12 cellular contexts compared by ENCODE assay signal in the genomic region with DNA sequence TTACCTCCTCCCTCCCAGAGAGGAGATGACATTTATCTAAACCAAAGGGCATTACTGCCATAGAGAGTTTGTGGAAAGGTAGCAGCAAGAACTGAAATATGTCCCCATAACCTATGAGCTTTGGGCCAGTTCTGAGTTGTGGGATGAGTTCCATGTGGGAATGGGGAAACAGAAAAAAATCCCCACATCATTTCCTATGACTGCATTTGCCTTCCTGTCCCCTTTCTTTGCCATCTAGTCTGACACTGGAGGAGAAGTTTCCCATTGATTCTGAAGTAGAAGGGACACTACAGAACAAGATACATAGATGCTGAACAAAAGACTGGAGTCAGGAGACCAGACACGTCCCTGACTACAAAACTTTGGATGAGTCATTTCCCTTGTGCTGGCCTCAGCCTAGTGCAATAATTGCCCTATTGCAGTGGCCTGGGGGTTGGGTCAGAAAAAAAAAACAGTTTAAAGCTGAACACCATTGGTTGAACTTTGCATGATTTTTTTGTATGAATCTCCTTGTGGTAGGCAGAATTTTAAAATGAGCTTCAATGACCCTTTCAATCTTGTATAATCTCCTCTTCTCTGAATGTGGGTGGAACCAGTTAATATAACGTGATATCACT. TPM values are rescaled to one million over a fixed set of nuclear protein-coding genes. Genes with fewer than 3 reads are reported as not detected.
DNase-seq lines count a peak whose midpoint lies in the region; ATAC-seq and TF ChIP-seq lines count a peak whose summit lies in the region.
"Had no signal": no experiment of that assay in that cellular context is flagged by ENCODE, and none has a peak within 500 bp of the region (broad histone marks: within the 10 kb centered on the region; RNA-seq: fewer than 3 reads in every experiment).

No MANE protein-coding gene starts in this region.

- H3K4me1 Mint-ChIP-seq in glutamatergic neuron (ENCODE audit: low read depth, unreplicated experiment) = no peaks in the 10 kb centered on the region

- ATAC-seq in HG02759 (IDR thresholded peaks at IDR 0.05; ENCODE audit: unreplicated experiment) = no peak
- ATAC-seq: effector memory CD8-positive, alpha-beta T cell had no signal

- H3K27ac ChIP-seq in BLaER1 treated with 17β-estradiol and CSF1 and Interleukin-3, amounts not matched to agents 10 nM and 100 nM = peak overlapping the region in 5 of 11 experiments; percentile 47 to 76 (median 63); a peak in 9 of 22 replicates
- H3K27ac ChIP-seq: left ventricle myocardium inferior had no signal

- H3K36me3 ChIP-seq in BLaER1 treated with 17β-estradiol and CSF1 and Interleukin-3, amounts not matched to agents 10 nM and 100 nM = no peaks in the 10 kb centered on the region
- H3K36me3 ChIP-seq: left ventricle myocardium inferior had no signal

- peaks cover 0 to 58% (median 6%) of the 10 kb centered on the region in 10 experiments; a peak in 9 of 20 replicates for H3K4me1 ChIP-seq in BLaER1 treated with 17β-estradiol and CSF1 and Interleukin-3, amounts not matched to agents 10 nM and 100 nM
- H3K4me1 ChIP-seq: left ventricle myocardium inferior had no signal

- H3K9ac ChIP-seq in BLaER1 treated with 17β-estradiol and CSF1 and Interleukin-3, amounts not matched to agents 10 nM and 100 nM = peak overlapping the region in 2 of 11 experiments; percentile 21 to 44; a peak in 3 of 22 replicates

- TF ChIP-seq CTCF in glutamatergic neuron (IDR thresholded peaks at IDR 0.05; ENCODE audit: partially characterized antibody, unreplicated experiment) = no peak

- H3K27me3 ChIP-seq in BLaER1 treated with 17β-estradiol and CSF1 and Interleukin-3, amounts not matched to agents 10 nM and 100 nM = peaks cover 0 to 26% (median 0%) of the 10 kb centered on the region in 11 experiments; a peak in 5 of 22 replicates

- no peak overlapping the region for H3K27ac Mint-ChIP-seq in glutamatergic neuron (ENCODE audit: unreplicated experiment)
- H3K27ac Mint-ChIP-seq: effector memory CD8-positive, alpha-beta T cell had no signal

- H3K36me3 Mint-ChIP-seq in glutamatergic neuron (ENCODE audit: unreplicated experiment) = no peaks in the 10 kb centered on the region

- H3K4me3 ChIP-seq in BLaER1 treated with 17β-estradiol and CSF1 and Interleukin-3, amounts not matched to agents 10 nM and 100 nM = no peak overlapping the region
- H3K4me3 ChIP-seq: left ventricle myocardium inferior had no signal

- DNase-seq in Kasumi-1 (lab: John Stamatoyannopoulos, UW) (peak; percentile 13 to 17), astrocyte of the hippocampus (ENCODE audit: low read depth, low spot score) (peak; percentile 43), lung microvascular endothelial cell (ENCODE audit: low read depth in 2 of 2) (peak; percentile 74 to 87), glutamatergic neuron (no peak), D341Med (ENCODE audit: low spot score) (no peak)
- no peak for DNase-seq in activated CD8-positive, alpha-beta memory T cell treated with anti-CD3 and anti-CD28 coated beads, Interleukin-2, amount 50 U/mL, for 4 hours
- DNase-seq: effector memory CD8-positive, alpha-beta T cell; left ventricle myocardium inferior; NCI-H2081 had no signal

- H3K4me3 Mint-ChIP-seq in glutamatergic neuron (ENCODE audit: unreplicated experiment) = no peak overlapping the region
- H3K4me3 Mint-ChIP-seq: effector memory CD8-positive, alpha-beta T cell; stimulated activated naive CD8-positive, alpha-beta T cell treated with anti-CD3 and anti-CD28 coated beads, Interleukin-15, Interleukin-2, amounts not matched to agents 100 ng/mL and 50 ng/mL, for 24 hours had no signal

- H3K27me3 Mint-ChIP-seq in glutamatergic neuron (ENCODE audit: unreplicated experiment) = peaks cover 1% of the 10 kb centered on the region
- H3K27me3 Mint-ChIP-seq: stimulated activated naive CD8-positive, alpha-beta T cell treated with anti-CD3 and anti-CD28 coated beads, Interleukin-15, Interleukin-2, amounts not matched to agents 100 ng/mL and 50 ng/mL, for 24 hours had no signal

- H4K20me1 ChIP-seq in BLaER1 treated with 17β-estradiol and CSF1 and Interleukin-3, amounts not matched to agents 10 nM and 100 nM = no peaks in the 10 kb centered on the region

- H3K9me3 ChIP-seq in BLaER1 treated with 17β-estradiol and CSF1 and Interleukin-3, amounts not matched to agents 10 nM and 100 nM (replicated peaks in 1 of 11) = no peaks in the 10 kb centered on the region
- H3K9me3 ChIP-seq: left ventricle myocardium inferior had no signal

- no peaks in the 10 kb centered on the region for H3K9me3 Mint-ChIP-seq in glutamatergic neuron (ENCODE audit: unreplicated experiment)
- H3K9me3 Mint-ChIP-seq: effector memory CD8-positive, alpha-beta T cell; stimulated activated naive CD8-positive, alpha-beta T cell treated with anti-CD3 and anti-CD28 coated beads, Interleukin-15, Interleukin-2, amounts not matched to agents 100 ng/mL and 50 ng/mL, for 24 hours had no signal

- peak overlapping the region in 7 of 11 experiments; percentile 3 to 77 (median 61); a peak in 12 of 22 replicates for H3K4me2 ChIP-seq in BLaER1 treated with 17β-estradiol and CSF1 and Interleukin-3, amounts not matched to agents 10 nM and 100 nM

RNA-seq across cellular contexts. Expression of gene BEX3, which starts 22.1 kb away (rescaled TPM):
- 200 and 209 TPM in 2 replicates for total RNA-seq in lung microvascular endothelial cell
- 242 TPM for total RNA-seq in glutamatergic neuron (ENCODE audit: unreplicated experiment)

RNA-seq across cellular contexts. Expression of gene TCEAL9, which starts 42.1 kb away (rescaled TPM):
- total RNA-seq in lung microvascular endothelial cell = 64.1 and 83.7 TPM in 2 replicates
- 27.0 TPM for total RNA-seq in glutamatergic neuron (ENCODE audit: unreplicated experiment)

Comparison
In these comparisons a context has a peak if more than half of its experiments do, and no peak if none do; other contexts are left out.
1. DNase-seq: peak in Kasumi-1 (2 of 2), astrocyte of the hippocampus (single experiment) and lung microvascular endothelial cell (2 of 2); none in glutamatergic neuron (single experiment), D341Med (single experiment) and activated CD8-positive, alpha-beta memory T cell treated with anti-CD3 and anti-CD28 coated beads, Interleukin-2, amount 50 U/mL, for 4 hours (single experiment).